Comparison of ENCODE assay signal across 25 cellular contexts in genomic region chr10:99318048-99318447, GRCh38. TPM values are rescaled to one million over a fixed set of nuclear protein-coding genes. Genes with fewer than 3 reads are reported as not detected.
"Had no signal": no experiment of that assay in that cellular context is flagged by ENCODE, and none has a peak within 500 bp of the region (broad histone marks: within the 10 kb centered on the region; RNA-seq: fewer than 3 reads in every experiment).

No MANE protein-coding gene starts in this region.

- H3K4me1 ChIP-seq: colonic mucosa, esophagus muscularis mucosa, gastroesophageal sphincter, heart left ventricle, left ventricle myocardium inferior, lower lobe of right lung had no signal

- FAIRE-seq: endothelial cell of umbilical vein, frontal cortex, keratinocyte had no signal

- H3K79me2 ChIP-seq: hepatocyte had no signal

- DNase-seq: colonic mucosa; cortex of kidney; effector CD4-positive, alpha-beta T cell; effector memory CD4-positive, alpha-beta T cell; foreskin keratinocyte; heart left ventricle; hypothalamus; immature natural killer cell; left cardiac atrium; left ventricle myocardium inferior; lower lobe of right lung; mesenchymal stem cell; mucosa of descending colon; naive B cell; naive thymus-derived CD8-positive, alpha-beta T cell had no signal

- H3K4me3 ChIP-seq: colonic mucosa, esophagus muscularis mucosa, gastroesophageal sphincter, heart left ventricle, hepatocyte, left ventricle myocardium inferior, lower lobe of right lung, mucosa of descending colon had no signal

- H3K4me2 ChIP-seq: hepatocyte had no signal

- ATAC-seq: foreskin keratinocyte; gastroesophageal sphincter; heart left ventricle; left cardiac atrium; left lobe of liver; lower lobe of right lung; mucosa of descending colon; naive thymus-derived CD8-positive, alpha-beta T cell had no signal

- H3K36me3 ChIP-seq: colonic mucosa, esophagus muscularis mucosa, gastroesophageal sphincter, heart left ventricle, left ventricle myocardium inferior, lower lobe of right lung had no signal

- H2AFZ ChIP-seq: hepatocyte had no signal

- H3K27me3 ChIP-seq: colonic mucosa, hepatocyte had no signal

- H3K27ac ChIP-seq: colonic mucosa, esophagus muscularis mucosa, foreskin keratinocyte, gastroesophageal sphincter, heart left ventricle, hepatocyte, left ventricle myocardium inferior, lower lobe of right lung had no signal

- H3K9me3 ChIP-seq: colonic mucosa, esophagus muscularis mucosa, gastroesophageal sphincter, heart left ventricle, left ventricle myocardium inferior, lower lobe of right lung, mucosa of descending colon had no signal

RNA-seq across cellular contexts. Expression of gene CNNM1, which starts 11.1 kb away (rescaled TPM):
- total RNA-seq: dermis microvascular lymphatic vessel endothelial cell, endothelial cell of umbilical vein, lung microvascular endothelial cell, myocyte had no signal
- polyA plus RNA-seq: endothelial cell of umbilical vein, immature natural killer cell had no signal
